In the genomic region with DNA sequence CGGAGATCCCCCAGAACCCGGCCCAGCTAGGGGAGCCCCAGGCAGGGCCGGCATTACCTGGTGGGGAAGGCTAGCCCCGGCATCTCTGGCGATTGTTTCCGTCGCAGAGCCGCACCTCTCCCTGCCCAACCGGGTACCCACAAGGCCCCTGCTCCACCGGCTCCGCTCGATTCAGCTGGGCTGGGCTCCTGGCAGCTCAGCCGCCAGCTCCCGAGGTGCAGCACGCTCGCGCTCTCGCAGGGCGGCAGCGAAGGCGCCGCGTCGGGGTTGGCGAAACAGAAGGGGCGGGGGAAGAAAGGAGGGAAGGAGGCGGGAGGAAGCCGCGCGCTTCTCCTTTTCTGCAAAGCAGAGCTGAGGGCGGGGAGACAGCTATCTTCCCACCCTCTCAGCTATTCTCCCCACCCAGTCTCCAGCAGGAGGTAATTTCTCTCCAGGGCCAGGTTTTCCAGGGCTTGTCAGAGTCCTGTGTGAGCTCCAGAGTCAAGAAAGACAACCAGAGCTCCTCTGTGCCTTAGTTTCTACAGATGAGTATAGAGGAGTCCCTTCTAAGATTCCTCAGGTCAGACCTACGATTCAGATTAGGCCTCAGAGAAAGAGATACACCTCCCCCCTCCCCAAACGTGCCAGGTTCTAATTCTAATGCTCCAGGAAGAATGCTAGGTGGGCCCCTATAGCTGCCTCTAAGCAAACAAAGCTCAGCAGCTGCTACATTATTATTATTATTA, we compare ENCODE assay signal across 8 cellular contexts.
DNase-seq lines count a peak whose midpoint lies in the region; ATAC-seq and TF ChIP-seq lines count a peak whose summit lies in the region.

No MANE protein-coding gene starts in this region.

- TF ChIP-seq POLR2A in ovary (IDR thresholded peaks at IDR 0.05) = no peak

- H3K4me1 ChIP-seq in ovary (ENCODE audit: insufficient read depth) (peaks cover 4% of the 10 kb centered on the region), thymus (ENCODE audit: control insufficient read depth, insufficient read depth, low read length) (peaks cover 8% of the 10 kb centered on the region)

- no peak for TF ChIP-seq EP300 in ovary (IDR thresholded peaks at IDR 0.05)

- H3K4me3 ChIP-seq in ovary = peak overlapping the region; percentile 48
- peak overlapping the region; percentile 64 for H3K4me3 ChIP-seq in thymus (ENCODE audit: low read length)

- WGBS in ovary, 3 donors = 1 to 2% (median 1%) methylated on average over 27 to 33 of the region's 33 CpGs
- 2% methylated on average over 33 of the region's 33 CpGs for WGBS in thymus

- peak; percentile 49 for DNase-seq in CMK (ENCODE audit: low read depth)
- peak; percentile 79 for DNase-seq in HPDE6-E6E7 (ENCODE audit: extremely low spot score)
- DNase-seq in SK-N-DZ (ENCODE audit: low spot score) = peak; percentile 77
- DNase-seq in activated naive CD4-positive, alpha-beta T cell treated with anti-CD3 and anti-CD28 coated beads, Interleukin-2, amount 50 U/mL, for 72 hours (ENCODE audit: low spot score in 2 of 2) = peak; percentile 80 to 82
- peak; percentile 96 for DNase-seq in Right ventricle myocardium inferior (ENCODE audit: missing footprints)
- DNase-seq in ovary = peak; percentile 76 to 88 (median 81)

- peaks cover 6 to 7% of the 10 kb centered on the region in 2 donors for H3K36me3 Mint-ChIP-seq in activated naive CD4-positive, alpha-beta T cell treated with anti-CD3 and anti-CD28 coated beads, Interleukin-2, amount 50 U/mL, for 72 hours

- H3K36me3 ChIP-seq in ovary (no peaks in the 10 kb centered on the region), thymus (ENCODE audit: control insufficient read depth, insufficient read depth) (no peaks in the 10 kb centered on the region)

- TF ChIP-seq CTCF in ovary (IDR thresholded peaks at IDR 0.05) = no peak

- intact Hi-C loops in Right ventricle myocardium inferior (cut with DNase I) (no loop called here), ovary (cut with DNase I) (no loop called here)

- H3K27me3 ChIP-seq in ovary (no peaks in the 10 kb centered on the region), thymus (ENCODE audit: control insufficient read depth, insufficient read depth) (no peaks in the 10 kb centered on the region)

- H3K27ac Mint-ChIP-seq in activated naive CD4-positive, alpha-beta T cell treated with anti-CD3 and anti-CD28 coated beads, Interleukin-2, amount 50 U/mL, for 72 hours = peak overlapping the region; percentile 85 to 89

- H3K27ac ChIP-seq in ovary (peak overlapping the region; percentile 30 to 70), thymus (ENCODE audit: low read depth) (peak overlapping the region; percentile 77)

- peak; percentile 92 for ATAC-seq in GM19463 (IDR thresholded peaks at IDR 0.05; ENCODE audit: unreplicated experiment)
- ATAC-seq in activated naive CD4-positive, alpha-beta T cell treated with anti-CD3 and anti-CD28 coated beads, Interleukin-2, amount 50 U/mL, for 72 hours = peak; percentile 95 to 96
- ATAC-seq in Right ventricle myocardium inferior = peak; percentile 95

- H3K9me3 ChIP-seq in ovary = no peaks in the 10 kb centered on the region
- no peaks in the 10 kb centered on the region for H3K9me3 ChIP-seq in thymus (ENCODE audit: control insufficient read depth)

- H3K9me3 Mint-ChIP-seq in activated naive CD4-positive, alpha-beta T cell treated with anti-CD3 and anti-CD28 coated beads, Interleukin-2, amount 50 U/mL, for 72 hours = no peaks in the 10 kb centered on the region

Comparison
In these comparisons a context has a peak if more than half of its experiments do, and no peak if none do; other contexts are left out.
1. Peak in every context shown above with its lines: DNase-seq, ATAC-seq, H3K4me3 ChIP-seq and H3K27ac ChIP-seq.